9 cellular contexts compared by ENCODE assay signal in genomic region chr17:77436058-77436442, GRCh38.
DNase-seq lines count a peak whose midpoint lies in the region; ATAC-seq, FAIRE-seq and TF ChIP-seq lines count a peak whose summit lies in the region.
"Had no signal": no experiment of that assay in that cellular context is flagged by ENCODE, and none has a peak within 500 bp of the region (broad histone marks: within the 10 kb centered on the region; RNA-seq: fewer than 3 reads in every experiment).

No MANE protein-coding gene starts in this region.

- DNase-seq in GM03348 (ENCODE audit: low spot score) (peak; percentile 38), SK-N-SH (peak; percentile 89), fibroblast of the aortic adventitia (ENCODE audit: low read depth) (peak; percentile 73), RCC 7860 (ENCODE audit: low spot score) (no peak), retina (no peak), RKO (ENCODE audit: low spot score) (no peak)

- peaks cover 78% of the 10 kb centered on the region for H3K79me2 ChIP-seq in SK-N-SH (ENCODE audit: insufficient read depth)

- H3K4me1 ChIP-seq in SK-N-SH (ENCODE audit: control insufficient read depth in 1 of 2, insufficient read depth in 2 of 2, low read depth in 1 of 2, low read length in 1 of 2) (peaks cover 65 to 85% of the 10 kb centered on the region in 2 experiments), rectal smooth muscle tissue (ENCODE audit: control insufficient read depth, insufficient read depth, low read length) (peaks cover 41% of the 10 kb centered on the region)

- no peak for FAIRE-seq in RCC 7860 (lab: Jason Lieb, UNC)

- H3K27me3 ChIP-seq in SK-N-SH (ENCODE audit: insufficient read depth), result no peaks in the 10 kb centered on the region
- H3K27me3 ChIP-seq in rectal smooth muscle tissue (ENCODE audit: control insufficient read depth, insufficient read depth, low read length), result no peaks in the 10 kb centered on the region

- peaks cover 4% of the 10 kb centered on the region for H3F3A ChIP-seq in SK-N-SH (replicated peaks; ENCODE audit: insufficient read depth)

- H2AFZ ChIP-seq in SK-N-SH (ENCODE audit: low read depth), result no peak overlapping the region

- TF ChIP-seq CTCF in SK-N-SH (IDR thresholded peaks at IDR 0.05), result no peak
- peak; percentile 29 for TF ChIP-seq CTCF in fibroblast of the aortic adventitia (IDR thresholded peaks at IDR 0.05; ENCODE audit: insufficient read depth, low read length)

- H3K9ac ChIP-seq in SK-N-SH (peak overlapping the region; percentile 14; the same call in 1 of the 2 replicates), rectal smooth muscle tissue (ENCODE audit: low read length) (no peak overlapping the region)

- no peak for TF ChIP-seq EP300 in SK-N-SH (IDR thresholded peaks at IDR 0.05; ENCODE audit: borderline replicate concordance in 1 of 2, low read depth in 1 of 2, low read length in 1 of 2)

- WGBS in SK-N-SH (ENCODE audit: low lambda C conversion rate), result 43% methylated on average over 11 of the region's 11 CpGs

- peaks cover 48% of the 10 kb centered on the region for H4K20me1 ChIP-seq in SK-N-SH (ENCODE audit: insufficient read depth)

- H3K4me2 ChIP-seq in SK-N-SH, result peak overlapping the region; percentile 68

- H3K4me3 ChIP-seq in SK-N-SH (ENCODE audit: low read depth in 2 of 2, low read length in 1 of 2) (no peak overlapping the region), fibroblast of the aortic adventitia (ENCODE audit: low read depth, low read length) (no peak overlapping the region), rectal smooth muscle tissue (ENCODE audit: low read length) (no peak overlapping the region)
- H3K4me3 ChIP-seq: lung had no signal

- H3K27ac ChIP-seq in SK-N-SH (ENCODE audit: low read depth in 2 of 2, low read length in 1 of 2), result peak overlapping the region in 1 of 2 experiments; percentile 98; a peak in 2 of 4 replicates
- peak overlapping the region; percentile 45 for H3K27ac ChIP-seq in rectal smooth muscle tissue (ENCODE audit: low read depth, low read length)

- H3K9me3 ChIP-seq in SK-N-SH, result no peaks in the 10 kb centered on the region

- H3K36me3 ChIP-seq in SK-N-SH (replicated peaks in 1 of 2; ENCODE audit: control insufficient read depth in 1 of 2, insufficient read depth in 2 of 2, low read length in 1 of 2) (peaks cover 0 to 10% of the 10 kb centered on the region in 2 experiments), rectal smooth muscle tissue (ENCODE audit: control insufficient read depth, insufficient read depth, low read length) (no peaks in the 10 kb centered on the region)

- H3K9me2 ChIP-seq in SK-N-SH, result no peaks in the 10 kb centered on the region

- TF ChIP-seq RAD21 in SK-N-SH (IDR thresholded peaks at IDR 0.05; ENCODE audit: low read length), result peak; percentile 37

- no peak for ATAC-seq in GM19397 (IDR thresholded peaks at IDR 0.05; ENCODE audit: unreplicated experiment)

- POLR2A ChIA-PET in SK-N-SH (lab: Yijun Ruan, JAX), result interaction anchor here (0.7 to 1.8 kb wide), 6 partner anchors 9 to 44 kb away, joined by 3 to 8 read pairs (median 4); no protein-coding TSS in a partner anchor

- CTCF ChIA-PET in SK-N-SH (lab: Yijun Ruan, JAX), result interaction anchor here (0.9 to 29.4 kb wide), 14 partner anchors 9 to 104 kb away, joined by 3 to 566 read pairs (median 6); no protein-coding TSS in a partner anchor

TF ChIP-seq in SK-N-SH, 30 proteins besides CTCF, POLR2A, EP300 and RAD21:
- TF ChIP-seq RCOR1 (IDR thresholded peaks at IDR 0.05; ENCODE audit: low read length) (peak; percentile 71; the same call in 1 of the 2 replicates), PBX3 (IDR thresholded peaks at IDR 0.05) (no peak), CHD2 (IDR thresholded peaks at IDR 0.05; ENCODE audit: low read length, partially characterized antibody) (peak; percentile 76), MEF2A (IDR thresholded peaks at IDR 0.05; ENCODE audit: borderline replicate concordance, low read depth) (no peak), MAX (IDR thresholded peaks at IDR 0.05; ENCODE audit: low read depth) (no peak), ELF1 (IDR thresholded peaks at IDR 0.05) (no peak), ZBTB33 (IDR thresholded peaks at IDR 0.05; ENCODE audit: borderline replicate concordance, low read depth) (no peak), TAF1 (IDR thresholded peaks at IDR 0.05; ENCODE audit: borderline replicate concordance, low read depth, low read length) (no peak), NFIC (IDR thresholded peaks at IDR 0.05; ENCODE audit: borderline replicate concordance) (no peak), IRF3 (IDR thresholded peaks at IDR 0.05; ENCODE audit: low read depth, low read length) (no peak), USF1 (IDR thresholded peaks at IDR 0.05; ENCODE audit: borderline replicate concordance, low read depth) (no peak), FOSL2 (IDR thresholded peaks at IDR 0.05; ENCODE audit: borderline replicate concordance, low read depth) (no peak), SIN3A (IDR thresholded peaks at IDR 0.05; ENCODE audit: borderline replicate concordance, low read depth, low read length) (no peak), FOXJ3 (CRISPR knock-in tag; IDR thresholded peaks at IDR 0.05) (peak; percentile 83), TEAD4 (IDR thresholded peaks at IDR 0.05; ENCODE audit: borderline replicate concordance, insufficient read depth) (no peak), SMC3 (IDR thresholded peaks at IDR 0.05; ENCODE audit: low read depth, low read length) (no peak), GABPA (IDR thresholded peaks at IDR 0.05; ENCODE audit: low read depth) (no peak), GATA2 (CRISPR knock-in tag; IDR thresholded peaks at IDR 0.05) (peak; percentile 72), MXI1 (IDR thresholded peaks at IDR 0.05; ENCODE audit: low read depth, low read length) (no peak), USF2 (IDR thresholded peaks at IDR 0.05; ENCODE audit: borderline replicate concordance, low read depth, low read length) (no peak), TCF12 (IDR thresholded peaks at IDR 0.05) (peak; percentile 38; the same call in 1 of the 2 replicates), JUND (IDR thresholded peaks at IDR 0.05) (no peak), NRF1 (IDR thresholded peaks at IDR 0.05; ENCODE audit: low read depth, low read length) (no peak)

Comparison
In these comparisons a context has a peak if more than half of its experiments do, and no peak if none do; other contexts are left out.
1. DNase-seq: peak in GM03348 (single experiment), SK-N-SH (single experiment) and fibroblast of the aortic adventitia (single experiment); none in RCC 7860 (single experiment), retina (single experiment) and RKO (single experiment).